In genomic region chr1:234774971-234775370, GRCh38 we compare ENCODE assay signal across 1 cellular context.
TF ChIP-seq lines count a peak whose summit lies in the region.

No MANE protein-coding gene starts in this region.

TF ChIP-seq in IMR-90, 13 proteins besides CTCF, POLR2A, EP300 and RAD21 (continued from another document):
- TF ChIP-seq USF2 (IDR thresholded peaks at IDR 0.05; ENCODE audit: low read depth, low read length) (no peak), NFE2L2 (IDR thresholded peaks at IDR 0.05; ENCODE audit: low read depth, low read length) (no peak), MAFK (IDR thresholded peaks at IDR 0.05; ENCODE audit: low read depth, low read length) (no peak), BHLHE40 (IDR thresholded peaks at IDR 0.05; ENCODE audit: low read depth, low read length) (no peak)
TF ChIP-seq in IMR-90: peak in this region for 0.
